Comparison of ENCODE assay signal across 11 cellular contexts in genomic region chr16:3998793-3999478, GRCh38.
A peak's percentile ranks its signal among the peaks of the same experiment; 100 is the strongest.
DNase-seq lines count a peak whose midpoint lies in the region; ATAC-seq, FAIRE-seq and TF ChIP-seq lines count a peak whose summit lies in the region.
"Had no signal": no experiment of that assay in that cellular context is flagged by ENCODE, and none has a peak within 500 bp of the region (broad histone marks: within the 10 kb centered on the region; RNA-seq: fewer than 3 reads in every experiment).

No MANE protein-coding gene starts in this region.

- no peaks in the 10 kb centered on the region for H3K9me3 ChIP-seq in liver (ENCODE audit: control insufficient read depth in 4 of 4, low read length in 3 of 4)
- no peaks in the 10 kb centered on the region for H3K9me3 ChIP-seq in HepG2 (ENCODE audit: low read length)
- H3K9me3 ChIP-seq in esophagus (ENCODE audit: control insufficient read depth in 2 of 2, insufficient read depth in 1 of 2, low read depth in 1 of 2, low read length in 1 of 2): no peaks in the 10 kb centered on the region
- H3K9me3 ChIP-seq in muscle layer of colon (ENCODE audit: low read length): no peaks in the 10 kb centered on the region
- no peaks in the 10 kb centered on the region for H3K9me3 ChIP-seq in spleen
- no peaks in the 10 kb centered on the region for H3K9me3 ChIP-seq in naive thymus-derived CD4-positive, alpha-beta T cell (ENCODE audit: control insufficient read depth in 2 of 3, low read length in 3 of 3)

- no peak for DNase-seq in HepG2 (ENCODE audit: low spot score)
- DNase-seq in HUDEP-2 (lab: John Stamatoyannopoulos, UW; ENCODE audit: unreplicated experiment in 76 of 76): no peak
- DNase-seq in GM19238 (ENCODE audit: insufficient read length, low spot score): no peak
- DNase-seq in spleen: no peak
- DNase-seq in naive thymus-derived CD4-positive, alpha-beta T cell: no peak
- DNase-seq: ACHN, natural killer cell, T-cell had no signal

- H3K4me1 Mint-ChIP-seq in naive thymus-derived CD4-positive, alpha-beta T cell: peaks cover 12 to 26% (median 20%) of the 10 kb centered on the region in 7 donors

- H3K27ac ChIP-seq in liver (ENCODE audit: low read depth in 1 of 2, low read length in 2 of 2) (peak overlapping the region; percentile 15 to 43), HepG2 (ENCODE audit: extremely low read length, insufficient read depth, low read length) (no peak overlapping the region), esophagus (ENCODE audit: low read depth in 2 of 2, low read length in 1 of 2) (peak overlapping the region; percentile 38 to 49), muscle layer of colon (ENCODE audit: low read depth, low read length) (peak overlapping the region; percentile 52), spleen (peak overlapping the region in 4 of 8 donors; percentile 19 to 34 (median 24))
- no peak overlapping the region for H3K27ac ChIP-seq in naive thymus-derived CD4-positive, alpha-beta T cell (ENCODE audit: low read depth, low read length)

- BruUV-seq in HepG2 (replicated peaks; lab: Mats Ljungman, UMichigan): no TSS peak

- TF ChIP-seq EP300 in HepG2 (IDR thresholded peaks at IDR 0.05; ENCODE audit: low read depth in 2 of 2, low read length in 2 of 2): no peak
- no peak for TF ChIP-seq EP300 in HepG2 (CRISPR knock-in tag; IDR thresholded peaks at IDR 0.05; ENCODE audit: borderline replicate concordance)

- no peaks in the 10 kb centered on the region for H3K36me3 ChIP-seq in liver (ENCODE audit: control insufficient read depth in 4 of 4, insufficient read depth in 3 of 4, low read depth in 1 of 4, low read length in 3 of 4)
- H3K36me3 ChIP-seq in HepG2 (replicated peaks in 1 of 2; ENCODE audit: control insufficient read depth in 1 of 2, insufficient read depth in 2 of 2, low read length in 2 of 2): peaks cover 7 to 21% of the 10 kb centered on the region in 2 experiments
- H3K36me3 ChIP-seq in esophagus (ENCODE audit: control insufficient read depth in 2 of 2, insufficient read depth in 2 of 2, low read length in 1 of 2): no peaks in the 10 kb centered on the region
- no peaks in the 10 kb centered on the region for H3K36me3 ChIP-seq in muscle layer of colon (ENCODE audit: insufficient read depth, low read length)
- no peaks in the 10 kb centered on the region for H3K36me3 ChIP-seq in spleen
- no peaks in the 10 kb centered on the region for H3K36me3 ChIP-seq in naive thymus-derived CD4-positive, alpha-beta T cell (ENCODE audit: control insufficient read depth in 2 of 3, insufficient read depth in 3 of 3, low read length in 3 of 3)

- no peaks in the 10 kb centered on the region for H3K9me3 Mint-ChIP-seq in naive thymus-derived CD4-positive, alpha-beta T cell
- H3K9me3 Mint-ChIP-seq: natural killer cell, T-cell had no signal

- TF ChIP-seq CTCF in liver (IDR thresholded peaks at IDR 0.05; ENCODE audit: low read depth, low read length, missing input control) (no peak), HepG2 (CRISPR knock-in tag; IDR thresholded peaks at IDR 0.05) (no peak), spleen (IDR thresholded peaks at IDR 0.05 in 8 of 11, conservative IDR thresholded peaks at IDR 0.05 in 3 of 11) (no peak)

- in situ Hi-C loops in HepG2 (cut with HindIII; ENCODE audit: extremely low pct_ligation_motif_present, low pct_unique_long_range_greater_than_20kb): no loop called here

- no peaks in the 10 kb centered on the region for H3K27me3 Mint-ChIP-seq in naive thymus-derived CD4-positive, alpha-beta T cell
- H3K27me3 Mint-ChIP-seq: T-cell had no signal

- 0 out of 2 replicates have a peak, but pooled peaks cover 3% of the 10 kb centered on the region for H4K20me1 ChIP-seq in HepG2 (ENCODE audit: insufficient read depth, low read length)

- no peak for FAIRE-seq in HepG2 (lab: Jason Lieb, UNC)

- H3K36me3 Mint-ChIP-seq in naive thymus-derived CD4-positive, alpha-beta T cell: peaks cover 0 to 3% (median 0%) of the 10 kb centered on the region in 5 donors
- H3K36me3 Mint-ChIP-seq: natural killer cell had no signal

- WGBS in liver: 78% methylated on average over 13 of the region's 13 CpGs
- WGBS in HepG2 (ENCODE audit: low lambda C conversion rate): 80% methylated on average over 5 of the region's 13 CpGs
- 60 to 68% methylated on average over 13 of the region's 13 CpGs for WGBS in esophagus, 2 donors
- WGBS in spleen, 5 donors: 78 to 84% (median 83%) methylated on average over 13 of the region's 13 CpGs

- H3K4me3 Mint-ChIP-seq in naive thymus-derived CD4-positive, alpha-beta T cell: no peak overlapping the region
- H3K4me3 Mint-ChIP-seq: natural killer cell had no signal

- POLR2A ChIA-PET in HepG2 (lab: Yijun Ruan, JAX): interaction anchor here (1.0 kb wide), 1 partner anchor 113 kb away, joined by 4 read pairs; no protein-coding TSS in a partner anchor
- POLR2A ChIA-PET in naive thymus-derived CD4-positive, alpha-beta T cell (lab: Charles Lee): no interaction called here

- no peaks in the 10 kb centered on the region for H3K4me1 ChIP-seq in liver (ENCODE audit: control insufficient read depth in 4 of 4, insufficient read depth in 4 of 4, low read length in 3 of 4)
- no peaks in the 10 kb centered on the region; the same call in 1 of the 2 replicates for H3K4me1 ChIP-seq in HepG2 (ENCODE audit: insufficient read depth, low read length)
- H3K4me1 ChIP-seq in esophagus (ENCODE audit: control insufficient read depth in 2 of 2, insufficient read depth in 2 of 2, low read length in 1 of 2): peaks cover 3 to 8% of the 10 kb centered on the region in 2 donors
- peaks cover 5% of the 10 kb centered on the region for H3K4me1 ChIP-seq in muscle layer of colon (ENCODE audit: insufficient read depth, low read length)
- H3K4me1 ChIP-seq in spleen: peaks cover 0 to 18% (median 6%) of the 10 kb centered on the region in 6 donors
- H3K4me1 ChIP-seq in naive thymus-derived CD4-positive, alpha-beta T cell (ENCODE audit: control insufficient read depth in 2 of 2, insufficient read depth in 2 of 2, low read length in 2 of 2): peaks cover 8 to 11% of the 10 kb centered on the region in 2 donors

- CTCF ChIA-PET in HepG2 (lab: Yijun Ruan, JAX; ENCODE audit: low intra/inter-chr PET ratio, low total read pairs): no interaction called here
- CTCF ChIA-PET in naive thymus-derived CD4-positive, alpha-beta T cell (lab: Charles Lee): no interaction called here

- TF ChIP-seq POLR2A in HepG2 (IDR thresholded peaks at IDR 0.05; ENCODE audit: insufficient read depth in 1 of 2, low read depth in 2 of 2, low read length in 2 of 2) (no peak), spleen (IDR thresholded peaks at IDR 0.05) (no peak)

- H3K79me2 ChIP-seq in HepG2 (ENCODE audit: insufficient read depth, low read length): no peaks in the 10 kb centered on the region

- no peak overlapping the region for H3K4me2 ChIP-seq in HepG2 (ENCODE audit: low read depth, low read length)

- H3K27ac Mint-ChIP-seq in naive thymus-derived CD4-positive, alpha-beta T cell: peak overlapping the region in 1 of 9 donors; percentile 43
- H3K27ac Mint-ChIP-seq: T-cell had no signal

- H2AFZ ChIP-seq in HepG2 (ENCODE audit: low read length): no peak overlapping the region

- no peak for ATAC-seq in HepG2
- ATAC-seq in naive thymus-derived CD4-positive, alpha-beta T cell: no peak
- ATAC-seq: natural killer cell, T-cell had no signal

- no peak overlapping the region for H3K9ac ChIP-seq in liver (ENCODE audit: low read depth in 1 of 2, low read length in 2 of 2)
- H3K9ac ChIP-seq in HepG2 (ENCODE audit: insufficient read depth, low read depth, low read length): no peak overlapping the region
- H3K9ac ChIP-seq in muscle layer of colon (ENCODE audit: low read length): no peak overlapping the region

- intact Hi-C loops in HepG2 (cut with micrococcal nuclease; ENCODE audit: unreplicated experiment): no loop called here
- intact Hi-C loops in spleen (cut with DNase I; ENCODE audit: low total_unique reads): no loop called here
- intact Hi-C loops in naive thymus-derived CD4-positive, alpha-beta T cell (cut with micrococcal nuclease): no loop called here

- H3K27me3 ChIP-seq in liver (ENCODE audit: control insufficient read depth in 4 of 4, insufficient read depth in 4 of 4, low read length in 3 of 4): no peaks in the 10 kb centered on the region
- no peaks in the 10 kb centered on the region for H3K27me3 ChIP-seq in HepG2 (ENCODE audit: control insufficient read depth in 1 of 2, insufficient read depth in 2 of 2, low read length in 2 of 2)
- no peaks in the 10 kb centered on the region for H3K27me3 ChIP-seq in esophagus (ENCODE audit: control insufficient read depth in 1 of 2, insufficient read depth in 2 of 2, low read length in 2 of 2)
- H3K27me3 ChIP-seq in muscle layer of colon (ENCODE audit: control insufficient read depth in 1 of 2, insufficient read depth in 2 of 2, low read length in 2 of 2): no peaks in the 10 kb centered on the region
- no peaks in the 10 kb centered on the region for H3K27me3 ChIP-seq in spleen (replicated peaks in 1 of 7)
- no peaks in the 10 kb centered on the region for H3K27me3 ChIP-seq in naive thymus-derived CD4-positive, alpha-beta T cell (ENCODE audit: control insufficient read depth in 2 of 2, insufficient read depth in 2 of 2, low read length in 2 of 2)

- no peak for TF ChIP-seq RAD21 in liver (IDR thresholded peaks at IDR 0.05)
- no peak for TF ChIP-seq RAD21 in HepG2 (CRISPR knock-in tag; IDR thresholded peaks at IDR 0.05)

- H3K4me3 ChIP-seq in liver (ENCODE audit: low read depth in 1 of 3, low read length in 3 of 3) (no peak overlapping the region), HepG2 (replicated peaks in 1 of 3; ENCODE audit: insufficient read depth in 1 of 3, low read depth in 2 of 3, low read length in 3 of 3) (no peak overlapping the region), esophagus (ENCODE audit: low read depth in 1 of 2, low read length in 2 of 2) (no peak overlapping the region), muscle layer of colon (ENCODE audit: low read depth in 1 of 2, low read length in 2 of 2) (no peak overlapping the region), spleen (no peak overlapping the region)
- H3K4me3 ChIP-seq in naive thymus-derived CD4-positive, alpha-beta T cell (ENCODE audit: low read length): no peak overlapping the region

TF ChIP-seq in liver, 16 proteins besides CTCF, POLR2A, EP300 and RAD21 (continues in another document):
- no peak for TF ChIP-seq RXRA (IDR thresholded peaks at IDR 0.05)
- TF ChIP-seq FOXA1 (IDR thresholded peaks at IDR 0.05): no peak
- no peak for TF ChIP-seq HNF4G (IDR thresholded peaks at IDR 0.05)
- no peak for TF ChIP-seq MAX (IDR thresholded peaks at IDR 0.05)
- TF ChIP-seq TAF1 (conservative IDR thresholded peaks at IDR 0.05): no peak

TF ChIP-seq in HepG2, 621 proteins besides CTCF, POLR2A, EP300 and RAD21 (continues in another document):
- TF ChIP-seq IKZF5 (CRISPR knock-in tag; IDR thresholded peaks at IDR 0.05) (no peak), ZNF460 (CRISPR knock-in tag; IDR thresholded peaks at IDR 0.05; ENCODE audit: borderline replicate concordance) (no peak)

Comparison
In these comparisons a context has a peak if more than half of its experiments do, and no peak if none do; other contexts are left out.
1. H3K27ac ChIP-seq: peak in liver (2 of 2), esophagus (2 of 2) and muscle layer of colon (single experiment); none in HepG2 (single experiment) and naive thymus-derived CD4-positive, alpha-beta T cell (single experiment).